In the genomic region with DNA sequence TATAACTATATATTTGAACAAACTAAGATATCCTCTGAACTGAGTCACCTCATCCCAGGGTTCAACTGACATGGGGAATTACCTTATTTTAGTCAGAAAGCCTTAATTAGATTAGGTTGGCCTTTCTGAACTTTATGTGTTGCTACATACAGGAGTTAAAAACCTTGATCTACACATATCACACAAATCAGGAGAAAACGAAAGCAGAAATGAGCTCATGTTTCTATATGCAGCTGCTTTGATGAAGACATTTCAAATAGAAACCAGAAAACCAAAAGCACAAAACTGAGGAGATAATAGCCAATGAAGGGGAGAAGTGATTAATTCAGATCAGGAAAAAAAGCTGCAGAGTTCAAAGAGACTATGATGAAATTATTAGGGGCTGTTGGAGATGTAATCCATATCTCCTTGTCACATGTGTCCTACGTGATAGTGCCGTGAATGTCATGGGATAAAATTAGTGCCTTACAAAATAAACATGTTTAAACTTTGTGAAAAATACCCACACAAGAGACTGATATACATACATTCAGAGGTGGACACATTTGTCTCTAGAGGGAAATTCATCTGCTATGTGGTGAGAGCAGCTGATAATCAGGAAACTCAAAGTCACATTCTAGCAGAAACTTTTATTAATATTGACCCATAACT, we compare ENCODE assay signal across 9 cellular contexts.
DNase-seq lines count a peak whose midpoint lies in the region; ATAC-seq and TF ChIP-seq lines count a peak whose summit lies in the region.
"Had no signal": no experiment of that assay in that cellular context is flagged by ENCODE, and none has a peak within 500 bp of the region (broad histone marks: within the 10 kb centered on the region; RNA-seq: fewer than 3 reads in every experiment).

No MANE protein-coding gene starts in this region.

- H3K27me3 Mint-ChIP-seq in effector memory CD8-positive, alpha-beta T cell, result no peaks in the 10 kb centered on the region
- H3K27me3 Mint-ChIP-seq: naive B cell had no signal

- intact Hi-C loops in ascending aorta (cut with DNase I), result no loop called here

- no peak for TF ChIP-seq CTCF in ascending aorta (IDR thresholded peaks at IDR 0.05)

- no peaks in the 10 kb centered on the region for H3K9me3 Mint-ChIP-seq in effector memory CD8-positive, alpha-beta T cell

- H3K27ac Mint-ChIP-seq in effector memory CD8-positive, alpha-beta T cell, result no peak overlapping the region
- H3K27ac Mint-ChIP-seq: naive B cell had no signal

- H3K4me1 Mint-ChIP-seq in effector memory CD8-positive, alpha-beta T cell (ENCODE audit: low read depth in 2 of 2), result no peaks in the 10 kb centered on the region

- H3K9me3 ChIP-seq in ascending aorta, result no peaks in the 10 kb centered on the region

- H3K4me3 Mint-ChIP-seq in effector memory CD8-positive, alpha-beta T cell, result no peak overlapping the region
- H3K4me3 Mint-ChIP-seq: naive B cell had no signal

- peak; percentile 77 for ATAC-seq in GM18502 (IDR thresholded peaks at IDR 0.05; ENCODE audit: poor library complexity, unreplicated experiment)
- peak; percentile 81 for ATAC-seq in GM19463 (IDR thresholded peaks at IDR 0.05; ENCODE audit: unreplicated experiment)
- peak; percentile 68 for ATAC-seq in HG03439 (IDR thresholded peaks at IDR 0.05; ENCODE audit: unreplicated experiment)
- ATAC-seq in effector memory CD8-positive, alpha-beta T cell (replicated peaks), result peak; percentile 46
- ATAC-seq in GM19324 (IDR thresholded peaks at IDR 0.05; ENCODE audit: low FRiP score, unreplicated experiment), result no peak

- H3K4me3 ChIP-seq in ascending aorta, result no peak overlapping the region

- H3K36me3 Mint-ChIP-seq in effector memory CD8-positive, alpha-beta T cell (ENCODE audit: insufficient read depth), result no peaks in the 10 kb centered on the region
- H3K36me3 Mint-ChIP-seq: naive B cell had no signal

- H3K27me3 ChIP-seq in ascending aorta, result no peaks in the 10 kb centered on the region

- H3K36me3 ChIP-seq in ascending aorta, result no peaks in the 10 kb centered on the region

- no peak for DNase-seq in effector memory CD8-positive, alpha-beta T cell
- DNase-seq in NCI-H446 (lab: John Stamatoyannopoulos, UW), result no peak
- DNase-seq in activated T-cell treated with anti-CD3 and anti-CD28 coated beads, Interleukin-2, amount 50 U/mL, for 48 hours, result no peak
- DNase-seq in ascending aorta (ENCODE audit: low spot score in 2 of 2), result no peak
- DNase-seq: naive B cell had no signal

- H3K27ac ChIP-seq in ascending aorta, result no peak overlapping the region

- H3K4me1 ChIP-seq in ascending aorta, result no peaks in the 10 kb centered on the region
